Comparison of ENCODE assay signal across 15 cellular contexts in genomic region chr3:149401926-149402310, GRCh38. TPM values are rescaled to one million over a fixed set of nuclear protein-coding genes. Genes with fewer than 3 reads are reported as not detected.
DNase-seq lines count a peak whose midpoint lies in the region; ATAC-seq, FAIRE-seq and TF ChIP-seq lines count a peak whose summit lies in the region.
"Had no signal": no experiment of that assay in that cellular context is flagged by ENCODE, and none has a peak within 500 bp of the region (broad histone marks: within the 10 kb centered on the region; RNA-seq: fewer than 3 reads in every experiment).

No MANE protein-coding gene starts in this region.

- H3K79me2 ChIP-seq in PC-9 (ENCODE audit: low read depth) = no peaks in the 10 kb centered on the region

- peaks cover 9% of the 10 kb centered on the region for H3K9me3 Mint-ChIP-seq in Caco-2 (ENCODE audit: unreplicated experiment)

- peak overlapping the region; percentile 6 for H3K4me3 Mint-ChIP-seq in Caco-2 (ENCODE audit: unreplicated experiment)
- H3K4me3 Mint-ChIP-seq: activated CD8-positive, alpha-beta memory T cell treated with anti-CD3 and anti-CD28 coated beads, Interleukin-2, amount 10 ng/mL, durations not matched to agents 7 days and 5 days; neural crest cell had no signal

- H3K27me3 Mint-ChIP-seq in Caco-2 (ENCODE audit: insufficient read depth, unreplicated experiment) = no peaks in the 10 kb centered on the region

- no peaks in the 10 kb centered on the region for H3K9me2 ChIP-seq in PC-9 (ENCODE audit: insufficient read depth)

- DNase-seq in Caco-2 (no peak), PC-9 (peak in 1 of 2 experiments; percentile 57), epithelial cell of prostate (ENCODE audit: low read depth, low spot score) (no peak), pancreas (no peak), NCI-H2029 treated with DMSO at 0.1 percent for 48 hours (lab: John Stamatoyannopoulos, UW) (no peak), C1 segment of cervical spinal cord (lab: John Stamatoyannopoulos, UW) (no peak)
- DNase-seq: activated CD8-positive, alpha-beta memory T cell treated with anti-CD3 and anti-CD28 coated beads, Interleukin-2, amount 10 ng/mL, durations not matched to agents 7 days and 5 days; activated gamma-delta T cell treated with Interleukin-2 at 50 U/mL for 16 hours; central memory CD4-positive, alpha-beta T cell; DND-41; heart left ventricle; NCI-H1048 had no signal

- no peak for FAIRE-seq in pancreas (lab: Jason Lieb, UNC)

- 0 out of 2 replicates have a peak, but pooled peaks cover 5% of the 10 kb centered on the region for H3K9me3 ChIP-seq in Caco-2
- peaks cover 10% of the 10 kb centered on the region; the same call in 1 of the 2 replicates for H3K9me3 ChIP-seq in PC-9 (ENCODE audit: insufficient read depth, low read depth)
- no peaks in the 10 kb centered on the region for H3K9me3 ChIP-seq in pancreas

- H3K36me3 ChIP-seq in Caco-2 (ENCODE audit: control insufficient read depth, insufficient read depth, low read length) (no peaks in the 10 kb centered on the region), PC-9 (ENCODE audit: low read depth) (no peaks in the 10 kb centered on the region), pancreas (no peaks in the 10 kb centered on the region)
- H3K36me3 ChIP-seq: heart left ventricle had no signal

- H2AFZ ChIP-seq in PC-9 = no peak overlapping the region

- H3K27me3 ChIP-seq in Caco-2 (replicated peaks; ENCODE audit: control insufficient read depth, insufficient read depth, low read length) (no peaks in the 10 kb centered on the region), PC-9 (ENCODE audit: insufficient read depth, low read depth) (no peaks in the 10 kb centered on the region), pancreas (no peaks in the 10 kb centered on the region)
- H3K27me3 ChIP-seq: heart left ventricle had no signal

- H4K20me1 ChIP-seq in PC-9 (ENCODE audit: insufficient read depth) = no peaks in the 10 kb centered on the region

- TF ChIP-seq CTCF in Caco-2 (IDR thresholded peaks at IDR 0.05; ENCODE audit: insufficient read depth in 1 of 2, low read depth in 1 of 2, low read length in 1 of 2, severe bottlenecking in 1 of 2, unreplicated experiment in 1 of 2) (no peak), PC-9 (conservative IDR thresholded peaks at IDR 0.05) (no peak), pancreas (IDR thresholded peaks at IDR 0.05) (no peak)

- ATAC-seq in pancreas (peak; percentile 18 to 50 (median 43)), HG03521 (IDR thresholded peaks at IDR 0.05; ENCODE audit: unreplicated experiment) (no peak), HG03457 (IDR thresholded peaks at IDR 0.05; ENCODE audit: unreplicated experiment) (no peak)
- ATAC-seq: activated CD8-positive, alpha-beta memory T cell treated with anti-CD3 and anti-CD28 coated beads, Interleukin-2, amount 10 ng/mL, durations not matched to agents 7 days and 5 days; heart left ventricle had no signal

- intact Hi-C loops in Caco-2 (cut with micrococcal nuclease; ENCODE audit: unreplicated experiment) = loop anchor here (1.0 kb wide), 2 partner anchors 9 to 15 kb away; no protein-coding TSS in a partner anchor
- intact Hi-C loops in PC-9 (cut with micrococcal nuclease; ENCODE audit: unreplicated experiment) = no loop called here
- intact Hi-C loops in pancreas (cut with DNase I) = no loop called here

- no peaks in the 10 kb centered on the region for H3K36me3 Mint-ChIP-seq in Caco-2 (ENCODE audit: insufficient read depth, unreplicated experiment)
- H3K36me3 Mint-ChIP-seq: activated CD8-positive, alpha-beta memory T cell treated with anti-CD3 and anti-CD28 coated beads, Interleukin-2, amount 10 ng/mL, durations not matched to agents 7 days and 5 days had no signal

- peak overlapping the region; percentile 59 for H3K4me2 ChIP-seq in PC-9

- POLR2A ChIA-PET in Caco-2 (lab: Charles Lee) (interaction anchor here (0.6 to 1.2 kb wide), 3 partner anchors 15 to 102 kb away, joined by 3 to 4 read pairs (median 4); no protein-coding TSS in a partner anchor), PC-9 (lab: Charles Lee; ENCODE audit: unreplicated experiment) (interaction anchor here (0.5 to 0.8 kb wide), 8 partner anchors 15 to 187 kb away, joined by 3 to 14 read pairs (median 6); no protein-coding TSS in a partner anchor)

- CTCF ChIA-PET in Caco-2 (lab: Charles Lee) (interaction anchor here (0.8 to 1.3 kb wide), 4 partner anchors 15 to 87 kb away, joined by 3 to 5 read pairs (median 4); no protein-coding TSS in a partner anchor), PC-9 (lab: Charles Lee) (interaction anchor here (0.6 to 1.1 kb wide), 6 partner anchors 46 to 89 kb away, joined by 3 read pairs; partner anchors contain the start of gene TM4SF4)

- peaks cover 19% of the 10 kb centered on the region for H3K4me1 Mint-ChIP-seq in Caco-2 (ENCODE audit: low read depth, unreplicated experiment)
- H3K4me1 Mint-ChIP-seq: neural crest cell had no signal

- peak overlapping the region; percentile 94 for H3K27ac ChIP-seq in PC-9
- peak overlapping the region; percentile 60 for H3K27ac ChIP-seq in epithelial cell of prostate
- peak overlapping the region; percentile 65 to 89 (median 77) for H3K27ac ChIP-seq in pancreas
- H3K27ac ChIP-seq: heart left ventricle had no signal

- BruUV-seq in Caco-2 (replicated peaks; lab: Mats Ljungman, UMichigan) = TSS peak; percentile 44
- BruUV-seq in PC-9 (replicated peaks; lab: Mats Ljungman, UMichigan) = no TSS peak

- WGBS in pancreas, 2 donors = 17 to 26% methylated on average over 2 of the region's 2 CpGs

- peak overlapping the region; percentile 78 for H3K27ac Mint-ChIP-seq in Caco-2 (ENCODE audit: unreplicated experiment)
- H3K27ac Mint-ChIP-seq: activated CD8-positive, alpha-beta memory T cell treated with anti-CD3 and anti-CD28 coated beads, Interleukin-2, amount 10 ng/mL, durations not matched to agents 7 days and 5 days had no signal

- H3F3A ChIP-seq in PC-9 (ENCODE audit: insufficient read depth, low read depth) = peaks cover 30% of the 10 kb centered on the region

- H3K4me1 ChIP-seq in Caco-2 (peaks cover 36% of the 10 kb centered on the region), PC-9 (replicated peaks; ENCODE audit: insufficient read depth) (peaks cover 41% of the 10 kb centered on the region), pancreas (peaks cover 9 to 50% (median 42%) of the 10 kb centered on the region in 3 donors)
- H3K4me1 ChIP-seq: heart left ventricle had no signal

- H3K4me3 ChIP-seq in Caco-2 (ENCODE audit: low read depth, low read length) (no peak overlapping the region), PC-9 (no peak overlapping the region), pancreas (no peak overlapping the region)
- H3K4me3 ChIP-seq: heart left ventricle had no signal

RNA-seq across cellular contexts. Expression of gene TM4SF1, which starts 24.5 kb away (rescaled TPM):
- total RNA-seq in Caco-2 (2022) (49.2 and 78.3 TPM in 2 replicates), PC-9 (2021) (146 and 225 TPM in 2 replicates), pancreas (100 to 1,000 TPM in 3 of 6 donors, 10 to 100 TPM in 3; 53.7 to 226 (median 92.1) TPM)
- polyA plus RNA-seq in pancreas = 100 to 1,000 TPM in 1 of 2 donors, 10 to 100 TPM in 1; 85.0 to 183 TPM
- total RNA-seq: activated CD8-positive, alpha-beta memory T cell treated with anti-CD3 and anti-CD28 coated beads, Interleukin-2, amount 10 ng/mL, durations not matched to agents 7 days and 5 days; neural crest cell had no signal

Comparison
In these comparisons a context has a peak if more than half of its experiments do, and no peak if none do; other contexts are left out.
1. ATAC-seq: peak in pancreas (4 of 4); none in HG03521 (single experiment) and HG03457 (single experiment).
2. Peak in every context shown above with its lines, with median percentiles within 50 percentile points of each other: H3K27ac ChIP-seq.